In genomic region chr1:156475568-156476500, GRCh38 we compare ENCODE assay signal across 9 cellular contexts. TPM values are rescaled to one million over a fixed set of nuclear protein-coding genes. Genes with fewer than 3 reads are reported as not detected.
A peak's percentile ranks its signal among the peaks of the same experiment; 100 is the strongest.
DNase-seq lines count a peak whose midpoint lies in the region; ATAC-seq and TF ChIP-seq lines count a peak whose summit lies in the region.
"Had no signal": no experiment of that assay in that cellular context is flagged by ENCODE, and none has a peak within 500 bp of the region (broad histone marks: within the 10 kb centered on the region; RNA-seq: fewer than 3 reads in every experiment).

No MANE protein-coding gene starts in this region.

- H3K23ac ChIP-seq in IMR-90 (ENCODE audit: low read depth, low read length): peak overlapping the region; percentile 73; the same call in 1 of the 2 replicates

- no peaks in the 10 kb centered on the region for H3K27me3 Mint-ChIP-seq in neural crest cell (ENCODE audit: low read depth)

- CTCF ChIA-PET in IMR-90 (lab: Yijun Ruan, JAX): interaction anchor here (1.3 kb wide), 1 partner anchor 90 kb away, joined by 5 read pairs; no protein-coding TSS in a partner anchor

- peak overlapping the region; percentile 53 for H3K56ac ChIP-seq in IMR-90 (ENCODE audit: extremely low read depth, insufficient read depth, low read length)

- H3K9me3 ChIP-seq in IMR-90 (ENCODE audit: control insufficient read depth, insufficient read depth, low read length): no peaks in the 10 kb centered on the region
- H3K9me3 ChIP-seq in fibroblast of lung (ENCODE audit: control insufficient read depth, insufficient read depth, low read depth, low read length): no peaks in the 10 kb centered on the region

- H3K4me2 ChIP-seq in IMR-90 (ENCODE audit: low read depth, low read length): peak overlapping the region; percentile 19; the same call in 1 of the 2 replicates
- H3K4me2 ChIP-seq in fibroblast of lung (ENCODE audit: extremely low read depth, insufficient read depth, low read length): peak overlapping the region; percentile 42

- ATAC-seq in IMR-90 (ENCODE audit: low read depth) (peak; percentile 95), HG02885 (IDR thresholded peaks at IDR 0.05; ENCODE audit: poor library complexity, unreplicated experiment) (no peak)

- peaks cover 28% of the 10 kb centered on the region for H3K4me1 ChIP-seq in IMR-90 (ENCODE audit: control insufficient read depth, insufficient read depth, low read length)
- peaks cover 31% of the 10 kb centered on the region for H3K4me1 ChIP-seq in fibroblast of lung (ENCODE audit: control insufficient read depth, extremely low read depth, insufficient read depth, low read length)

- peak overlapping the region; percentile 90 for H2BK5ac ChIP-seq in IMR-90 (ENCODE audit: low read depth, low read length, poor library complexity, severe bottlenecking)

- H3K79me1 ChIP-seq in IMR-90 (ENCODE audit: low read depth in 1 of 2, low read length in 2 of 2): peaks cover 37 to 81% of the 10 kb centered on the region in 2 experiments

- H3K36me3 Mint-ChIP-seq in neural crest cell (ENCODE audit: low read depth): peaks cover 8% of the 10 kb centered on the region

- peak; percentile 62 for TF ChIP-seq POLR2A in IMR-90 (IDR thresholded peaks at IDR 0.05; ENCODE audit: low read depth, low read length)

- POLR2A ChIA-PET in IMR-90 (lab: Charles Lee; ENCODE audit: unreplicated experiment): interaction anchor here (0.6 to 1.1 kb wide), 2 partner anchors 18 to 25 kb away, joined by 3 to 4 read pairs; partner anchors contain the start of gene MEF2D

- peak overlapping the region; percentile 12 for H3K18ac ChIP-seq in IMR-90 (ENCODE audit: low read depth, low read length)

- TF ChIP-seq CTCF in 22Rv1 (IDR thresholded peaks at IDR 0.05): no peak
- no peak for TF ChIP-seq CTCF in IMR-90 (conservative IDR thresholded peaks at IDR 0.05; ENCODE audit: low read depth, low read length)
- no peak for TF ChIP-seq CTCF in fibroblast of lung (conservative IDR thresholded peaks at IDR 0.05 in 1 of 2, IDR thresholded peaks at IDR 0.05 in 1 of 2; ENCODE audit: low read depth in 1 of 2, low read length in 2 of 2)
- TF ChIP-seq CTCF in neural crest cell (conservative IDR thresholded peaks at IDR 0.05): no peak

- H2AK5ac ChIP-seq in IMR-90 (ENCODE audit: low read depth, low read length): peak overlapping the region; percentile 94

- H3K27ac Mint-ChIP-seq in neural crest cell (ENCODE audit: unreplicated experiment): peak overlapping the region; percentile 32

- H3K9me1 ChIP-seq in IMR-90 (ENCODE audit: insufficient read depth, low read length): peaks cover 29% of the 10 kb centered on the region

- peak overlapping the region; percentile 75 for H3K14ac ChIP-seq in IMR-90 (replicated peaks; ENCODE audit: low read depth, low read length)

- H3K9ac ChIP-seq in IMR-90 (ENCODE audit: low read depth, low read length) (peak overlapping the region; percentile 5), fibroblast of lung (ENCODE audit: insufficient read depth, low read length) (peak overlapping the region; percentile 51)

- peak overlapping the region; percentile 90 for H3K4ac ChIP-seq in IMR-90 (ENCODE audit: low read depth, low read length)

- no TSS peak for BruUV-seq in IMR-90 (replicated peaks; lab: Mats Ljungman, UMichigan)

- TF ChIP-seq RAD21 in IMR-90 (IDR thresholded peaks at IDR 0.05; ENCODE audit: low read length): peak; percentile 25

- no peak overlapping the region for H3K4me3 ChIP-seq in IMR-90 (ENCODE audit: insufficient read depth, low read depth, low read length)
- no peak overlapping the region for H3K4me3 ChIP-seq in fibroblast of lung (replicated peaks in 1 of 4; ENCODE audit: control extremely low read depth in 1 of 4, insufficient read depth in 1 of 4, low read depth in 3 of 4, low read length in 4 of 4)

- H3K27ac ChIP-seq in 22Rv1: peak overlapping the region; percentile 46; the same call in 1 of the 2 replicates
- H3K27ac ChIP-seq in IMR-90 (ENCODE audit: insufficient read depth, low read length): peak overlapping the region; percentile 72
- peak overlapping the region; percentile 97 for H3K27ac ChIP-seq in fibroblast of lung (ENCODE audit: insufficient read depth, low read length)

- dilution Hi-C loops in IMR-90 (cut with HindIII; ENCODE audit: low sequenced_read_pairs, unreplicated experiment): no loop called here

- H4K8ac ChIP-seq in IMR-90 (ENCODE audit: low read depth in 2 of 2, low read length in 2 of 2): peak overlapping the region; percentile 26 to 30; a peak in 3 of 4 replicates

- H4K20me1 ChIP-seq in IMR-90 (ENCODE audit: insufficient read depth, low read length) (peaks cover 57% of the 10 kb centered on the region), fibroblast of lung (ENCODE audit: control insufficient read depth, extremely low read depth, insufficient read depth, low read length) (no peaks in the 10 kb centered on the region)

- no peaks in the 10 kb centered on the region for H3K79me2 ChIP-seq in fibroblast of lung (ENCODE audit: control insufficient read depth, insufficient read depth, low read length)

- peaks cover 6% of the 10 kb centered on the region for H3K4me1 Mint-ChIP-seq in neural crest cell

- H3K4me3 Mint-ChIP-seq in neural crest cell: no peak overlapping the region

- 35% methylated on average over 6 of the region's 25 CpGs; no CpG with 5 or more reads in 1 of the 2 experiments for WGBS in IMR-90 (ENCODE audit: extremely low coverage in 2 of 2, insufficient read length in 1 of 2), 2 experiments

- peak overlapping the region; percentile 8; the same call in 1 of the 2 replicates for H4K5ac ChIP-seq in IMR-90 (ENCODE audit: low read depth, low read length)

- H2BK120ac ChIP-seq in IMR-90 (ENCODE audit: low read depth, low read length): peak overlapping the region; percentile 45

- no peaks in the 10 kb centered on the region for H3K9me3 Mint-ChIP-seq in neural crest cell

- intact Hi-C loops in IMR-90 (cut with micrococcal nuclease): loop anchor here (1.0 to 2.0 kb wide), 3 partner anchors 24 to 133 kb away; partner anchors contain the start of gene MEF2D

- H2BK15ac ChIP-seq in IMR-90 (ENCODE audit: low read depth, low read length): peak overlapping the region; percentile 42; the same call in 2 of the 3 replicates

- H2BK20ac ChIP-seq in IMR-90 (ENCODE audit: low read depth, low read length): peak overlapping the region; percentile 59; the same call in 1 of the 2 replicates

- in situ Hi-C loops in IMR-90 (cut with MboI; ENCODE audit: low sequenced_read_pairs) (no loop called here), KBM-7 (cut with MboI; ENCODE audit: low pct_unique_long_range_greater_than_20kb, low sequenced_read_pairs) (no loop called here)

- H2AFZ ChIP-seq in IMR-90 (replicated peaks; ENCODE audit: low read length, poor library complexity) (peak overlapping the region; percentile 74), fibroblast of lung (ENCODE audit: low read length) (no peak overlapping the region)

- H3K36me3 ChIP-seq in IMR-90 (ENCODE audit: control insufficient read depth, insufficient read depth, low read length) (peaks cover 82% of the 10 kb centered on the region), fibroblast of lung (ENCODE audit: control insufficient read depth, insufficient read depth, low read length) (peaks cover 46% of the 10 kb centered on the region)

- DNase-seq in IMR-90 (peak; percentile 99), fibroblast of lung (ENCODE audit: low read depth in 2 of 2) (peak; percentile 76 to 97), neural crest cell (ENCODE audit: low read depth, low spot score) (no peak), NCI-H1930 (lab: John Stamatoyannopoulos, UW) (no peak), KBM-7 (no peak), NCI-H1436 (lab: John Stamatoyannopoulos, UW) (no peak)
- DNase-seq: glutamatergic neuron had no signal

- H2AK9ac ChIP-seq in IMR-90 (replicated peaks; ENCODE audit: low read depth, low read length, poor library complexity): peak overlapping the region; percentile 83

- H4K91ac ChIP-seq in IMR-90 (ENCODE audit: insufficient read depth, low read depth, low read length): peak overlapping the region; percentile 75

- H3K27me3 ChIP-seq in IMR-90 (ENCODE audit: control insufficient read depth, insufficient read depth, low read length): no peaks in the 10 kb centered on the region
- H3K27me3 ChIP-seq in fibroblast of lung (ENCODE audit: control insufficient read depth, insufficient read depth, low read length): no peaks in the 10 kb centered on the region

TF ChIP-seq in IMR-90, 13 proteins besides CTCF, POLR2A, EP300 and RAD21 (continues in another document):
- TF ChIP-seq NFE2L2 (IDR thresholded peaks at IDR 0.05; ENCODE audit: low read depth, low read length) (peak; percentile 76; the same call in 1 of the 2 replicates), USF2 (IDR thresholded peaks at IDR 0.05; ENCODE audit: low read depth, low read length) (peak; percentile 74), SMC3 (IDR thresholded peaks at IDR 0.05; ENCODE audit: low read depth, low read length) (peak; percentile 27; the same call in 1 of the 2 replicates), FOS (IDR thresholded peaks at IDR 0.05; ENCODE audit: low read depth, low read length) (peak; percentile 98), ELK1 (IDR thresholded peaks at IDR 0.05; ENCODE audit: borderline replicate concordance, low read depth, low read length) (no peak), CEBPB (IDR thresholded peaks at IDR 0.05; ENCODE audit: low read depth, low read length) (no peak)

RNA-seq across cellular contexts. Expression of gene MEF2D, which starts 24.7 kb away (rescaled TPM):
- total RNA-seq in IMR-90 (2012; rRNA removed) (2.9 and 3.6 TPM in 2 replicates), fibroblast of lung (4.6 and 9.9 TPM in 2 replicates), neural crest cell (12.2 and 17.3 TPM in 2 replicates)
- polyA plus RNA-seq in IMR-90 (2012; rRNA removed) (20.0 and 25.0 TPM in 2 replicates), fibroblast of lung (12.7 and 13.1 TPM in 2 replicates)
- 10.9 and 27.6 TPM in 2 replicates for polyA plus RNA-seq in IMR-90 (2012; cell fraction: cytosol; rRNA removed)
- polyA plus RNA-seq in IMR-90 (2012; cell fraction: nucleus; rRNA removed; ENCODE audit: low replicate concordance): 80.1 and 88.5 TPM in 2 replicates
- 23.3 and 27.8 TPM in 2 replicates for polyA plus RNA-seq in fibroblast of lung (2012)
- 30.5 and 45.4 TPM in 2 replicates for polyA minus RNA-seq in fibroblast of lung (ENCODE audit: low replicate concordance)

Comparison
In these comparisons a context has a peak if more than half of its experiments do, and no peak if none do; other contexts are left out.
1. H3K27ac ChIP-seq: peak in every context shown above with its lines; median percentile 97 in fibroblast of lung; 72 in IMR-90; 46 in 22Rv1.
2. DNase-seq: peak in IMR-90 (single experiment) and fibroblast of lung (2 of 2); none in neural crest cell (single experiment), NCI-H1930 (0 of 2), KBM-7 (single experiment) and NCI-H1436 (single experiment).